In genomic region chr1:214957330-214958137, GRCh38 we compare ENCODE assay signal across 9 cellular contexts.
A peak's percentile ranks its signal among the peaks of the same experiment; 100 is the strongest.
DNase-seq lines count a peak whose midpoint lies in the region; ATAC-seq and TF ChIP-seq lines count a peak whose summit lies in the region.
"Had no signal": no experiment of that assay in that cellular context is flagged by ENCODE, and none has a peak within 500 bp of the region (broad histone marks: within the 10 kb centered on the region; RNA-seq: fewer than 3 reads in every experiment).

No MANE protein-coding gene starts in this region.

- H3K4me2 ChIP-seq in smooth muscle cell: peak overlapping the region; percentile 2

- intact Hi-C loops in sigmoid colon (cut with DNase I) (no loop called here), posterior vena cava (cut with DNase I) (no loop called here)

- H3F3A ChIP-seq in smooth muscle cell (ENCODE audit: low read depth): no peaks in the 10 kb centered on the region

- no peak for TF ChIP-seq POLR2A in sigmoid colon (IDR thresholded peaks at IDR 0.05)

- no peak overlapping the region for H3K9ac ChIP-seq in smooth muscle cell (ENCODE audit: low read depth)

- H3K27me3 ChIP-seq in SJSA1 (replicated peaks) (no peaks in the 10 kb centered on the region), smooth muscle cell (ENCODE audit: low read depth) (no peaks in the 10 kb centered on the region), sigmoid colon (no peaks in the 10 kb centered on the region)
- H3K27me3 ChIP-seq: right lobe of liver had no signal

- H3K9me3 ChIP-seq in SJSA1 (replicated peaks) (no peaks in the 10 kb centered on the region; the same call in 1 of the 2 replicates), smooth muscle cell (replicated peaks; ENCODE audit: low read depth) (no peaks in the 10 kb centered on the region), sigmoid colon (peaks cover 0 to 4% (median 0%) of the 10 kb centered on the region in 4 donors)
- H3K9me3 ChIP-seq: right lobe of liver had no signal

- H3K79me2 ChIP-seq in smooth muscle cell (ENCODE audit: low read depth): no peaks in the 10 kb centered on the region

- TF ChIP-seq CTCF in HFFc6 (IDR thresholded peaks at IDR 0.05) (no peak), fibroblast of pulmonary artery (IDR thresholded peaks at IDR 0.05; ENCODE audit: low read length, missing control alignments) (no peak), smooth muscle cell (IDR thresholded peaks at IDR 0.05; ENCODE audit: borderline replicate concordance, insufficient read depth, poor library complexity, severe bottlenecking) (no peak), sigmoid colon (IDR thresholded peaks at IDR 0.05) (no peak)

- H4K20me1 ChIP-seq in smooth muscle cell (ENCODE audit: low read depth): no peaks in the 10 kb centered on the region

- peaks cover 79% of the 10 kb centered on the region for H3K4me1 Mint-ChIP-seq in HFFc6 (ENCODE audit: low read depth)

- H3K4me1 ChIP-seq in SJSA1 (replicated peaks): peaks cover 14% of the 10 kb centered on the region
- no peaks in the 10 kb centered on the region for H3K4me1 ChIP-seq in smooth muscle cell (ENCODE audit: low read depth)
- no peaks in the 10 kb centered on the region for H3K4me1 ChIP-seq in sigmoid colon
- H3K4me1 ChIP-seq: right lobe of liver had no signal

- ATAC-seq in HG02970 (IDR thresholded peaks at IDR 0.05; ENCODE audit: low FRiP score, unreplicated experiment): no peak

- DNase-seq in HFFc6: peak; percentile 99
- DNase-seq in SJSA1 (ENCODE audit: low read depth in 1 of 2, low spot score in 2 of 2): peak in 1 of 2 experiments; percentile 28
- DNase-seq in fibroblast of pulmonary artery (ENCODE audit: low read depth): peak; percentile 98
- DNase-seq in smooth muscle cell (lab: John Stamatoyannopoulos, UW; ENCODE audit: unreplicated experiment): no peak
- no peak for DNase-seq in sigmoid colon
- no peak for DNase-seq in occipital lobe (lab: John Stamatoyannopoulos, UW)
- DNase-seq in posterior vena cava (ENCODE audit: low spot score): no peak
- DNase-seq: right lobe of liver had no signal

- no peak for TF ChIP-seq EP300 in sigmoid colon (IDR thresholded peaks at IDR 0.05)

- H3K27me3 Mint-ChIP-seq in HFFc6 (ENCODE audit: insufficient read depth): peaks cover 3% of the 10 kb centered on the region

- H3K4me3 Mint-ChIP-seq in HFFc6: peak overlapping the region; percentile 70

- H3K36me3 ChIP-seq in SJSA1: no peaks in the 10 kb centered on the region
- H3K36me3 ChIP-seq in smooth muscle cell (ENCODE audit: low read depth): no peaks in the 10 kb centered on the region
- H3K36me3 ChIP-seq in sigmoid colon: no peaks in the 10 kb centered on the region
- H3K36me3 ChIP-seq: right lobe of liver had no signal

- H3K27ac ChIP-seq in SJSA1 (peak overlapping the region; percentile 42), smooth muscle cell (ENCODE audit: low read depth) (peak overlapping the region; percentile 70), sigmoid colon (no peak overlapping the region)
- H3K27ac ChIP-seq: right lobe of liver had no signal

- 49% methylated on average over 8 of the region's 8 CpGs for WGBS in smooth muscle cell (ENCODE audit: low lambda C conversion rate)
- WGBS in sigmoid colon, 2 donors: 73 to 75% methylated on average over 8 of the region's 8 CpGs

- no peak overlapping the region for H3K4me3 ChIP-seq in SJSA1
- no peak overlapping the region for H3K4me3 ChIP-seq in fibroblast of pulmonary artery (replicated peaks; ENCODE audit: low read depth, low read length)
- H3K4me3 ChIP-seq in smooth muscle cell: no peak overlapping the region
- H3K4me3 ChIP-seq in sigmoid colon: no peak overlapping the region
- H3K4me3 ChIP-seq: right lobe of liver had no signal

- peak overlapping the region; percentile 15 for H2AFZ ChIP-seq in smooth muscle cell (ENCODE audit: low read depth)

- peaks cover 15% of the 10 kb centered on the region for H3K9me3 Mint-ChIP-seq in HFFc6

- H3K27ac Mint-ChIP-seq in HFFc6: peak overlapping the region; percentile 99

- peaks cover 50% of the 10 kb centered on the region for H3K36me3 Mint-ChIP-seq in HFFc6 (ENCODE audit: low read depth)

Comparison
In these comparisons a context has a peak if more than half of its experiments do, and no peak if none do; other contexts are left out.
1. DNase-seq: peak in HFFc6 (single experiment) and fibroblast of pulmonary artery (single experiment); none in smooth muscle cell (single experiment), sigmoid colon (single experiment), occipital lobe (single experiment) and posterior vena cava (single experiment).
2. H3K27ac ChIP-seq: peak in SJSA1 (single experiment) and smooth muscle cell (single experiment); none in sigmoid colon (0 of 4).